23 cellular contexts compared by ENCODE assay signal in the genomic region with DNA sequence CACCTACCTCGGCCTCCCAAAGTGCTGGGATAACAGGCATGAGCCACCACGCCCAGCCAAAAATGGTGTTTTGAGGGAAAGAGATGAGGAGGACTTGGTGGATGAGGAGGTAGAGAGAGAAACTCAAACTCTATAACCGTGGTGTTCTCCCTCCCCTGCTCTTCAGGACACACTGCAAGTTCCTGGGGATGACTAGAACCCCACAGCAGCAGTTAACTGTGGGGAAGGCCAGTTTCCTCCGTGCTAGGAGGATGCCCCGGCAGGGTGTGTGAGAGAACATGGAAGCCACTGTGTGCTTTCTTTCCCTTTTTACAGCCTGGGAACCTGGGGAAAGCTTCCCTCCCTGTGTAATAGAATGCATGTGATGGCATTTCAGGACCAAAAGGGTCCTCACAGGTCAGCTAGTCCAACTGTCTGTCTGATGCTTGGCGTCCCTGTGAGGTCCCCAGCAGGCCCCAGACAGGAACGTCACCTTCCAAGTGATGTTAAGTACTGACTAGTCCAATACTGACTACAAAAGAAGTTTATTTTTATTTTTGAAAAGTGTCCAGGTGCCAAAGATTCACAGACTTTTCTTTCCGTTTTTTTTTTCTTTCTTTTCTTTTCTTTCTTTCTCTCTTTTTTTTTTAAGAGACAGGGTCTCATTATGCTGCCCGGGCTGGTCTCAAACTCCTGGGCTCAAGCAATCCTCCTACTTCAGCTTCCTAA. TPM values are rescaled to one million over a fixed set of nuclear protein-coding genes. Genes with fewer than 3 reads are reported as not detected.
DNase-seq lines count a peak whose midpoint lies in the region; ATAC-seq and TF ChIP-seq lines count a peak whose summit lies in the region.
"Had no signal": no experiment of that assay in that cellular context is flagged by ENCODE, and none has a peak within 500 bp of the region (broad histone marks: within the 10 kb centered on the region; RNA-seq: fewer than 3 reads in every experiment).

No MANE protein-coding gene starts in this region.

- H3F3A ChIP-seq in GM23338 (replicated peaks; ENCODE audit: low read depth) = peaks cover 8% of the 10 kb centered on the region; the same call in 1 of the 2 replicates
- H3F3A ChIP-seq in neural progenitor cell (ENCODE audit: low read depth) = peaks cover 46% of the 10 kb centered on the region

- H3K4me1 Mint-ChIP-seq in GM23338 = peaks cover 51% of the 10 kb centered on the region
- H3K4me1 Mint-ChIP-seq in neural progenitor cell = peaks cover 69% of the 10 kb centered on the region

- ATAC-seq in GM23338 (no peak), HG03571 (IDR thresholded peaks at IDR 0.05; ENCODE audit: unreplicated experiment) (no peak), HG02884 (IDR thresholded peaks at IDR 0.05; ENCODE audit: unreplicated experiment) (no peak)
- ATAC-seq: CD8-positive, alpha-beta T cell; GM12878; HCT116; K562 had no signal

- H2AK5ac ChIP-seq in mesendoderm (ENCODE audit: low read length) = peak overlapping the region; percentile 67

- H3K27me3 ChIP-seq in GM23338 (ENCODE audit: insufficient read depth) (no peaks in the 10 kb centered on the region), mesendoderm (ENCODE audit: insufficient read depth, low read length, poor library complexity) (no peaks in the 10 kb centered on the region), neural progenitor cell (no peaks in the 10 kb centered on the region)
- H3K27me3 ChIP-seq: BLaER1 treated with 17β-estradiol and CSF1 and Interleukin-3, amounts not matched to agents 10 nM and 100 nM had no signal

- no peak overlapping the region for H3K4ac ChIP-seq in mesendoderm (ENCODE audit: low read depth, low read length)

- no peak overlapping the region for H4K8ac ChIP-seq in mesendoderm (ENCODE audit: low read depth, low read length)

- TF ChIP-seq CTCF in GM23338 (conservative IDR thresholded peaks at IDR 0.05; ENCODE audit: low read depth in 2 of 2) = no peak
- TF ChIP-seq CTCF in neural progenitor cell (IDR thresholded peaks at IDR 0.05) = no peak

- H3K23ac ChIP-seq in mesendoderm (ENCODE audit: low read length) = no peak overlapping the region

- H3K4me2 ChIP-seq in GM23338 (no peak overlapping the region), mesendoderm (ENCODE audit: low read length) (no peak overlapping the region), neural progenitor cell (no peak overlapping the region)
- H3K4me2 ChIP-seq: BLaER1 treated with 17β-estradiol and CSF1 and Interleukin-3, amounts not matched to agents 10 nM and 100 nM had no signal

- H3K9me2 ChIP-seq in GM23338 (ENCODE audit: insufficient read depth) = no peaks in the 10 kb centered on the region

- H2BK120ac ChIP-seq in mesendoderm (ENCODE audit: low read depth, low read length) = no peak overlapping the region

- H3K9me3 Mint-ChIP-seq in GM23338 = no peaks in the 10 kb centered on the region; the same call in 2 of the 3 replicates
- H3K9me3 Mint-ChIP-seq in neural progenitor cell = peaks cover 2% of the 10 kb centered on the region
- H3K9me3 Mint-ChIP-seq: CD8-positive, alpha-beta T cell had no signal

- no peaks in the 10 kb centered on the region for H3K9me3 ChIP-seq in neural progenitor cell (ENCODE audit: low read depth)
- H3K9me3 ChIP-seq: BLaER1 treated with 17β-estradiol and CSF1 and Interleukin-3, amounts not matched to agents 10 nM and 100 nM had no signal

- no peak overlapping the region for H2AFZ ChIP-seq in GM23338
- no peak overlapping the region for H2AFZ ChIP-seq in neural progenitor cell (replicated peaks)

- no peak overlapping the region for H3K27ac Mint-ChIP-seq in GM23338
- peak overlapping the region; percentile 93 for H3K27ac Mint-ChIP-seq in neural progenitor cell
- H3K27ac Mint-ChIP-seq: CD8-positive, alpha-beta T cell; HFFc6 had no signal

- H3K36me3 ChIP-seq in GM23338 (ENCODE audit: insufficient read depth) = no peaks in the 10 kb centered on the region
- no peaks in the 10 kb centered on the region for H3K36me3 ChIP-seq in mesendoderm (ENCODE audit: control insufficient read depth, insufficient read depth, low read length)
- no peaks in the 10 kb centered on the region for H3K36me3 ChIP-seq in neural progenitor cell
- H3K36me3 ChIP-seq: BLaER1 treated with 17β-estradiol and CSF1 and Interleukin-3, amounts not matched to agents 10 nM and 100 nM had no signal

- H3K4me1 ChIP-seq in GM23338 (ENCODE audit: insufficient read depth) = peaks cover 52% of the 10 kb centered on the region
- peaks cover 4% of the 10 kb centered on the region for H3K4me1 ChIP-seq in mesendoderm (ENCODE audit: control insufficient read depth, low read depth, low read length)
- peaks cover 39% of the 10 kb centered on the region for H3K4me1 ChIP-seq in neural progenitor cell

- H4K20me1 ChIP-seq in GM23338 (replicated peaks; ENCODE audit: insufficient read depth) (no peaks in the 10 kb centered on the region), neural progenitor cell (ENCODE audit: low read depth) (no peaks in the 10 kb centered on the region)
- H4K20me1 ChIP-seq: BLaER1 treated with 17β-estradiol and CSF1 and Interleukin-3, amounts not matched to agents 10 nM and 100 nM had no signal

- H3K27ac ChIP-seq in GM23338 (ENCODE audit: low read depth) (peak overlapping the region; percentile 29; the same call in 1 of the 2 replicates), mesendoderm (ENCODE audit: low read depth, low read length) (no peak overlapping the region), neural progenitor cell (no peak overlapping the region)
- H3K27ac ChIP-seq: BLaER1 treated with 17β-estradiol and CSF1 and Interleukin-3, amounts not matched to agents 10 nM and 100 nM had no signal

- H3K36me3 Mint-ChIP-seq in GM23338 (ENCODE audit: low read depth) (peaks cover 2% of the 10 kb centered on the region; the same call in 1 of the 3 replicates), neural progenitor cell (no peaks in the 10 kb centered on the region)
- H3K36me3 Mint-ChIP-seq: CD8-positive, alpha-beta T cell had no signal

- no CpG with 5 or more reads among the region's 9 CpGs for WGBS in mesendoderm (ENCODE audit: extremely low coverage, insufficient coverage, low lambda C conversion rate)

- no peak overlapping the region for H3K9ac ChIP-seq in mesendoderm (ENCODE audit: low read length)
- no peak overlapping the region for H3K9ac ChIP-seq in neural progenitor cell
- H3K9ac ChIP-seq: BLaER1 treated with 17β-estradiol and CSF1 and Interleukin-3, amounts not matched to agents 10 nM and 100 nM had no signal

- H3K27me3 Mint-ChIP-seq in GM23338 (ENCODE audit: insufficient read depth, low read depth, poor library complexity) (peaks cover 4% of the 10 kb centered on the region), neural progenitor cell (ENCODE audit: insufficient read depth, low read depth) (peaks cover 23% of the 10 kb centered on the region)

- no peaks in the 10 kb centered on the region for H3K79me1 ChIP-seq in mesendoderm (ENCODE audit: low read length)

- peak overlapping the region; percentile 44 for H3K56ac ChIP-seq in mesendoderm (ENCODE audit: low read length)

- DNase-seq in GM23338 (ENCODE audit: low spot score) = no peak
- peak; percentile 94 for DNase-seq in SK-N-DZ (ENCODE audit: low spot score)
- DNase-seq in mesendoderm = no peak
- DNase-seq in neural progenitor cell (ENCODE audit: low spot score) = no peak
- no peak for DNase-seq in GOT3 (lab: John Stamatoyannopoulos, UW)
- no peak for DNase-seq in NCI-H1930 (lab: John Stamatoyannopoulos, UW)
- DNase-seq: 8988T; Calu3; CD8-positive, alpha-beta T cell; DMS53; DND-41; EL; HFFc6; IMR-90 had no signal

- H3K79me2 ChIP-seq in GM23338 (replicated peaks; ENCODE audit: insufficient read depth) = no peaks in the 10 kb centered on the region
- no peaks in the 10 kb centered on the region for H3K79me2 ChIP-seq in mesendoderm (ENCODE audit: control insufficient read depth, insufficient read depth, low read length)
- H3K79me2 ChIP-seq in neural progenitor cell (ENCODE audit: low read depth) = no peaks in the 10 kb centered on the region

- H2BK15ac ChIP-seq in mesendoderm (replicated peaks; ENCODE audit: low read depth) = no peak overlapping the region

- H3K18ac ChIP-seq in mesendoderm (ENCODE audit: low read length) = peak overlapping the region; percentile 46

- no peak overlapping the region for H2BK5ac ChIP-seq in mesendoderm (ENCODE audit: low read length)

- no peak overlapping the region for H4K5ac ChIP-seq in mesendoderm (ENCODE audit: low read length)

- H3K4me3 Mint-ChIP-seq in GM23338 = no peak overlapping the region
- H3K4me3 Mint-ChIP-seq in neural progenitor cell = peak overlapping the region; percentile 64
- H3K4me3 Mint-ChIP-seq: CD8-positive, alpha-beta T cell; HFFc6 had no signal

- H3K4me3 ChIP-seq in GM23338 = no peak overlapping the region
- no peak overlapping the region for H3K4me3 ChIP-seq in mesendoderm (ENCODE audit: low read length)
- no peak overlapping the region for H3K4me3 ChIP-seq in neural progenitor cell
- H3K4me3 ChIP-seq: BLaER1 treated with 17β-estradiol and CSF1 and Interleukin-3, amounts not matched to agents 10 nM and 100 nM; GM12878; K562 had no signal

TF ChIP-seq in GM23338, 12 proteins besides CTCF, POLR2A, EP300 and RAD21 (continues in another document):
- TF ChIP-seq POLR2AphosphoS5 (IDR thresholded peaks at IDR 0.05; ENCODE audit: low read depth) (no peak), JUNB (IDR thresholded peaks at IDR 0.05; ENCODE audit: unreplicated experiment) (no peak)

RNA-seq across cellular contexts. Expression of a gene that starts 38.9 kb away (rescaled TPM):
- total RNA-seq in GM23338 (2014; rRNA removed; shearing (Covaris generic)) = 145 and 161 TPM in 2 replicates
- polyA plus RNA-seq in GM23338 (2016; fragmentation: Nextera tagmentation; extraction: Ambion mirVana) = 50.8 and 60.8 TPM in 2 replicates
- 1,097 and 1,099 TPM in 2 replicates for polyA plus RNA-seq in SK-N-DZ (2014; cell fraction: cytosol; rRNA removed)
- polyA plus RNA-seq in SK-N-DZ (2014; cell fraction: nucleus; rRNA removed) = 1,072 and 1,695 TPM in 2 replicates
- polyA plus RNA-seq in mesendoderm (2013, experiment 1 of 2) = 26.6 TPM
- polyA plus RNA-seq in mesendoderm (2013, experiment 2 of 2) = 29.1 TPM
- total RNA-seq in neural progenitor cell (ENCODE audit: low replicate concordance) = 24.7 and 26.7 TPM in 2 replicates
- total RNA-seq: CD8-positive, alpha-beta T cell; G401; GM12878; HFFc6; HT1080; IMR-90; K562 had no signal
- polyA plus RNA-seq: AG04450, GM12878, IMR-90, K562 had no signal
